In genomic region chr7:45189151-45189970, GRCh38 we compare ENCODE assay signal across 16 cellular contexts. TPM values are rescaled to one million over a fixed set of nuclear protein-coding genes. Genes with fewer than 3 reads are reported as not detected.
A peak's percentile ranks its signal among the peaks of the same experiment; 100 is the strongest.
DNase-seq lines count a peak whose midpoint lies in the region; ATAC-seq and TF ChIP-seq lines count a peak whose summit lies in the region.
"Had no signal": no experiment of that assay in that cellular context is flagged by ENCODE, and none has a peak within 500 bp of the region (broad histone marks: within the 10 kb centered on the region; RNA-seq: fewer than 3 reads in every experiment).

No MANE protein-coding gene starts in this region.

- H4K8ac ChIP-seq in neuronal stem cell (ENCODE audit: low read depth, low read length) = no peak overlapping the region

- H3K27ac ChIP-seq in heart left ventricle (peak overlapping the region in 3 of 12 donors; percentile 22 to 34 (median 28)), neuronal stem cell (replicated peaks; ENCODE audit: low read length) (no peak overlapping the region), upper lobe of left lung (peak overlapping the region in 3 of 4 donors; percentile 16 to 59 (median 45))

- no peak overlapping the region for H3K4me3 ChIP-seq in heart left ventricle
- H3K4me3 ChIP-seq in neuronal stem cell (ENCODE audit: low read length in 2 of 2) = no peak overlapping the region
- no peak overlapping the region for H3K4me3 ChIP-seq in upper lobe of left lung
- H3K4me3 ChIP-seq: K562 had no signal

- no peak overlapping the region for H2BK12ac ChIP-seq in neuronal stem cell (ENCODE audit: low read length)

- no peak overlapping the region for H2AFZ ChIP-seq in neuronal stem cell (ENCODE audit: low read length)

- peak; percentile 3 to 40 (median 8) for ATAC-seq in heart left ventricle
- no peak for ATAC-seq in Right ventricle myocardium inferior
- ATAC-seq in upper lobe of left lung (ENCODE audit: low FRiP score in 2 of 2) = no peak
- no peak for ATAC-seq in GM19455 (IDR thresholded peaks at IDR 0.05; ENCODE audit: unreplicated experiment)
- ATAC-seq: K562 had no signal

- H2AK5ac ChIP-seq in neuronal stem cell (ENCODE audit: low read depth, low read length) = no peak overlapping the region

- no peak overlapping the region for H2BK5ac ChIP-seq in neuronal stem cell (ENCODE audit: low read length)

- H3K27me3 ChIP-seq in heart left ventricle (no peaks in the 10 kb centered on the region), neuronal stem cell (ENCODE audit: control insufficient read depth in 3 of 3, insufficient read depth in 3 of 3, low read depth in 1 of 3, low read length in 3 of 3) (no peaks in the 10 kb centered on the region), upper lobe of left lung (no peaks in the 10 kb centered on the region)

- TF ChIP-seq POLR2A in heart left ventricle (IDR thresholded peaks at IDR 0.05) (no peak), upper lobe of left lung (IDR thresholded peaks at IDR 0.05) (no peak)

- H3K4me1 ChIP-seq in heart left ventricle (peaks cover 0 to 24% (median 0%) of the 10 kb centered on the region in 12 donors), neuronal stem cell (ENCODE audit: control insufficient read depth in 2 of 2, insufficient read depth in 1 of 2, low read depth in 1 of 2, low read length in 2 of 2) (peaks cover 0 to 6% of the 10 kb centered on the region in 2 donors), upper lobe of left lung (no peaks in the 10 kb centered on the region)

- WGBS in heart left ventricle, 4 donors = 83 to 84% (median 83%) methylated on average over 19 to 20 of the region's 20 CpGs
- WGBS in neuronal stem cell (ENCODE audit: extremely low coverage in 2 of 2, insufficient read length in 2 of 2, insufficient replicate concordance in 1 of 2), 2 donors = no CpG with 5 or more reads among the region's 20 CpGs
- WGBS in upper lobe of left lung, 2 donors = 81 to 86% methylated on average over 14 to 19 of the region's 20 CpGs

- no peak overlapping the region for H2BK15ac ChIP-seq in neuronal stem cell (ENCODE audit: low read length)

- peak overlapping the region; percentile 70 for H3K23ac ChIP-seq in neuronal stem cell (ENCODE audit: low read depth, low read length, poor library complexity)

- intact Hi-C loops in heart left ventricle (cut with DNase I) = no loop called here
- intact Hi-C loops in Right ventricle myocardium inferior (cut with DNase I) = no loop called here

- no peak overlapping the region for H2BK120ac ChIP-seq in neuronal stem cell (ENCODE audit: low read depth, low read length)

- TF ChIP-seq CTCF in heart left ventricle (IDR thresholded peaks at IDR 0.05) = no peak
- no peak for TF ChIP-seq CTCF in upper lobe of left lung (IDR thresholded peaks at IDR 0.05)

- H3K14ac ChIP-seq in neuronal stem cell (ENCODE audit: low read length) = no peak overlapping the region

- H4K91ac ChIP-seq in neuronal stem cell (ENCODE audit: low read depth, low read length, poor library complexity) = no peak overlapping the region

- DNase-seq in heart left ventricle (no peak), Right ventricle myocardium inferior (ENCODE audit: missing footprints) (no peak), ecto neural progenitor cell (ENCODE audit: low spot score) (peak; percentile 32), neuronal stem cell (ENCODE audit: low spot score) (no peak), upper lobe of left lung (peak in 1 of 2 donors; percentile 22), NCI-H524 (lab: John Stamatoyannopoulos, UW) (no peak), nucleus accumbens (lab: John Stamatoyannopoulos, UW) (no peak)
- DNase-seq: C1 segment of cervical spinal cord, DND-41, MV-4-11, NCI-H1417, NCI-H1930, NCI-H510A treated with DMSO at 0.1 percent for 48 hours had no signal

- H3K36me3 ChIP-seq in heart left ventricle = peaks cover 0 to 7% (median 0%) of the 10 kb centered on the region in 9 donors
- H3K36me3 ChIP-seq in neuronal stem cell (replicated peaks in 1 of 2; ENCODE audit: control insufficient read depth in 2 of 2, insufficient read depth in 2 of 2, low read length in 2 of 2) = no peaks in the 10 kb centered on the region
- H3K36me3 ChIP-seq in upper lobe of left lung = peaks cover 0 to 34% (median 0%) of the 10 kb centered on the region in 4 donors

- H3K9me3 ChIP-seq in heart left ventricle (no peaks in the 10 kb centered on the region), neuronal stem cell (replicated peaks in 1 of 2; ENCODE audit: control insufficient read depth in 2 of 2, insufficient read depth in 1 of 2, low read depth in 1 of 2, low read length in 2 of 2) (peaks cover 0 to 4% of the 10 kb centered on the region in 2 donors), upper lobe of left lung (no peaks in the 10 kb centered on the region)

- no peak overlapping the region for H3K9ac ChIP-seq in neuronal stem cell (ENCODE audit: low read depth, low read length, poor library complexity)

- H3K18ac ChIP-seq in neuronal stem cell (ENCODE audit: low read length) = peak overlapping the region; percentile 48

- no peak for TF ChIP-seq EP300 in upper lobe of left lung (IDR thresholded peaks at IDR 0.05)

- no peaks in the 10 kb centered on the region for H3K79me1 ChIP-seq in neuronal stem cell (ENCODE audit: low read depth, low read length)

- H3K4ac ChIP-seq in neuronal stem cell (ENCODE audit: low read length) = no peak overlapping the region

- H3K4me2 ChIP-seq in neuronal stem cell (ENCODE audit: insufficient read depth, low read length, poor library complexity, severe bottlenecking) = no peak overlapping the region

RNA-seq across cellular contexts. Expression of gene RAMP3, which starts 31.8 kb away (rescaled TPM):
- total RNA-seq in heart left ventricle (100 to 1,000 TPM in 1 of 9 donors, 10 to 100 TPM in 8; 19.2 to 107 (median 38.8) TPM), Right ventricle myocardium inferior (33.8 TPM), upper lobe of left lung (100 to 1,000 TPM in 3 of 6 donors, 10 to 100 TPM in 3; 33.5 to 306 (median 88.1) TPM)
- 10 to 100 TPM; 43.2 to 47.5 TPM for polyA plus RNA-seq in heart left ventricle
- 0.15 TPM for polyA plus RNA-seq in neuronal stem cell (2013, experiment 1 of 2)
- 0.18 TPM for polyA plus RNA-seq in neuronal stem cell (2013, experiment 2 of 2)
- total RNA-seq: A673, K562 had no signal
- polyA plus RNA-seq: K562 had no signal

Comparison
In these comparisons a context has a peak if more than half of its experiments do, and no peak if none do; other contexts are left out.
1. ATAC-seq: peak in heart left ventricle (4 of 4); none in Right ventricle myocardium inferior (single experiment), upper lobe of left lung (0 of 2) and GM19455 (single experiment).